ENCODE assay signal across 8 cellular contexts in genomic region chr18:74353169-74353775, GRCh38. TPM values are rescaled to one million over a fixed set of nuclear protein-coding genes. Genes with fewer than 3 reads are reported as not detected.
DNase-seq lines count a peak whose midpoint lies in the region; ATAC-seq and TF ChIP-seq lines count a peak whose summit lies in the region.

No MANE protein-coding gene starts in this region.

- in situ Hi-C loops in GM13977 (cut with MboI; ENCODE audit: low pct_unique_long_range_greater_than_20kb, low sequenced_read_pairs, unreplicated experiment), result loop anchor here (10.0 kb wide), 1 partner anchor 142 kb away; the partner anchor contains the start of gene CNDP2

- TF ChIP-seq CTCF in GM13977 (IDR thresholded peaks at IDR 0.05; ENCODE audit: extremely low read depth, insufficient read depth, missing control alignments) (peak; percentile 62), type B pancreatic cell (conservative IDR thresholded peaks at IDR 0.05) (peak; percentile 81)

- CTCF ChIA-PET in activated CD8-positive, alpha-beta memory T cell treated with anti-CD3 and anti-CD28 coated beads, Interleukin-2, amount 10 ng/mL, durations not matched to agents 7 days and 5 days (lab: Charles Lee), result interaction anchor here (0.7 to 10.7 kb wide), 23 partner anchors 9 to 205 kb away, joined by 3 to 134 read pairs (median 4); partner anchors contain the start of gene CNDP2

- DNase-seq in AG08396 (ENCODE audit: low spot score), result peak; percentile 65
- DNase-seq in GM13977 (ENCODE audit: low spot score), result peak; percentile 21
- DNase-seq in NCI-H69 (lab: John Stamatoyannopoulos, UW), result peak; percentile 79
- DNase-seq in activated CD8-positive, alpha-beta memory T cell treated with anti-CD3 and anti-CD28 coated beads, Interleukin-2, amount 10 ng/mL, durations not matched to agents 7 days and 5 days, result peak; percentile 70
- DNase-seq in naive B cell, result peak; percentile 33
- DNase-seq in type B pancreatic cell (ENCODE audit: extremely low spot score, unreplicated experiment), result no peak

- no peaks in the 10 kb centered on the region for H3K36me3 Mint-ChIP-seq in activated CD8-positive, alpha-beta memory T cell treated with anti-CD3 and anti-CD28 coated beads, Interleukin-2, amount 10 ng/mL, durations not matched to agents 7 days and 5 days
- H3K36me3 Mint-ChIP-seq in naive B cell (no peaks in the 10 kb centered on the region), type B pancreatic cell (no peaks in the 10 kb centered on the region)

- ATAC-seq in HG03196 (IDR thresholded peaks at IDR 0.05; ENCODE audit: unreplicated experiment) (peak; percentile 49), esophagus mucosa (peak; percentile 72), naive B cell (ENCODE audit: low read depth in 2 of 2) (peak; percentile 48 to 72)
- ATAC-seq in activated CD8-positive, alpha-beta memory T cell treated with anti-CD3 and anti-CD28 coated beads, Interleukin-2, amount 10 ng/mL, durations not matched to agents 7 days and 5 days, result peak; percentile 85

- H3K4me1 Mint-ChIP-seq in activated CD8-positive, alpha-beta memory T cell treated with anti-CD3 and anti-CD28 coated beads, Interleukin-2, amount 10 ng/mL, durations not matched to agents 7 days and 5 days, result peaks cover 18% of the 10 kb centered on the region
- H3K4me1 Mint-ChIP-seq in naive B cell (peaks cover 12 to 21% (median 16%) of the 10 kb centered on the region in 3 donors), type B pancreatic cell (ENCODE audit: unreplicated experiment) (no peaks in the 10 kb centered on the region)

- H3K4me3 Mint-ChIP-seq in activated CD8-positive, alpha-beta memory T cell treated with anti-CD3 and anti-CD28 coated beads, Interleukin-2, amount 10 ng/mL, durations not matched to agents 7 days and 5 days, result no peak overlapping the region
- H3K4me3 Mint-ChIP-seq in naive B cell, result no peak overlapping the region
- no peak overlapping the region for H3K4me3 Mint-ChIP-seq in type B pancreatic cell

- H3K27me3 Mint-ChIP-seq in activated CD8-positive, alpha-beta memory T cell treated with anti-CD3 and anti-CD28 coated beads, Interleukin-2, amount 10 ng/mL, durations not matched to agents 7 days and 5 days, result peaks cover 7% of the 10 kb centered on the region
- H3K27me3 Mint-ChIP-seq in naive B cell, result no peaks in the 10 kb centered on the region
- H3K27me3 Mint-ChIP-seq in type B pancreatic cell, result peaks cover 17% of the 10 kb centered on the region

- no peaks in the 10 kb centered on the region for H3K9me3 Mint-ChIP-seq in activated CD8-positive, alpha-beta memory T cell treated with anti-CD3 and anti-CD28 coated beads, Interleukin-2, amount 10 ng/mL, durations not matched to agents 7 days and 5 days (ENCODE audit: low read depth)
- H3K9me3 Mint-ChIP-seq in naive B cell, result no peaks in the 10 kb centered on the region
- H3K9me3 Mint-ChIP-seq in type B pancreatic cell, result no peaks in the 10 kb centered on the region

- no peak overlapping the region for H3K27ac Mint-ChIP-seq in activated CD8-positive, alpha-beta memory T cell treated with anti-CD3 and anti-CD28 coated beads, Interleukin-2, amount 10 ng/mL, durations not matched to agents 7 days and 5 days
- H3K27ac Mint-ChIP-seq in naive B cell, result no peak overlapping the region
- no peak overlapping the region for H3K27ac Mint-ChIP-seq in type B pancreatic cell

RNA-seq across cellular contexts. Expression of gene C18orf63, which starts 37.6 kb away (rescaled TPM):
- total RNA-seq in activated CD8-positive, alpha-beta memory T cell treated with anti-CD3 and anti-CD28 coated beads, Interleukin-2, amount 10 ng/mL, durations not matched to agents 7 days and 5 days, result not detected
- total RNA-seq in esophagus mucosa (not detected), type B pancreatic cell (ENCODE audit: low replicate concordance) (not detected in 2 replicates)
- not detected for polyA plus RNA-seq in naive B cell (ENCODE audit: low read depth in 6 of 6)
